8 cellular contexts compared by ENCODE assay signal in genomic region chr7:42911482-42912447, GRCh38. TPM values are rescaled to one million over a fixed set of nuclear protein-coding genes. Genes with fewer than 3 reads are reported as not detected.
DNase-seq lines count a peak whose midpoint lies in the region; ATAC-seq and TF ChIP-seq lines count a peak whose summit lies in the region.

TSS of gene C7orf25 (minus strand) at chr7:42912070. CDS start at chr7:42910900, 1,170 bp downstream.

- H3K36me3 ChIP-seq in DND-41 (ENCODE audit: insufficient read depth, low read length): peaks cover 22% of the 10 kb centered on the region
- peaks cover 7% of the 10 kb centered on the region; the same call in 1 of the 2 replicates for H3K36me3 ChIP-seq in GM23338 (ENCODE audit: insufficient read depth)
- no peaks in the 10 kb centered on the region for H3K36me3 ChIP-seq in fibroblast of lung (ENCODE audit: control insufficient read depth, insufficient read depth, low read length)

- H3K9me2 ChIP-seq in GM23338 (ENCODE audit: insufficient read depth): 0 out of 2 replicates have a peak, but pooled peaks cover 4% of the 10 kb centered on the region

- POLR2A ChIA-PET in naive thymus-derived CD8-positive, alpha-beta T cell (lab: Charles Lee): interaction anchor here (0.7 to 4.8 kb wide), 9 partner anchors 8 to 1578 kb away, joined by 3 to 30 read pairs (median 5); partner anchors contain the start of genes MRPL32 and PSMA2

- H3K27me3 ChIP-seq in DND-41 (ENCODE audit: insufficient read depth, low read length, poor library complexity) (no peaks in the 10 kb centered on the region), GM23338 (ENCODE audit: insufficient read depth) (no peaks in the 10 kb centered on the region), fibroblast of lung (ENCODE audit: control insufficient read depth, insufficient read depth, low read length) (no peaks in the 10 kb centered on the region)

- peaks cover 43% of the 10 kb centered on the region for H3K36me3 Mint-ChIP-seq in GM23338 (ENCODE audit: low read depth)
- peaks cover 29% of the 10 kb centered on the region for H3K36me3 Mint-ChIP-seq in activated T-helper 17 cell treated with anti-CD3 and anti-CD28 coated beads, Interleukin-2, amount 50 U/mL, for 72 hours (ENCODE audit: low read depth)
- peaks cover 0 to 17% (median 2%) of the 10 kb centered on the region in 3 donors for H3K36me3 Mint-ChIP-seq in naive thymus-derived CD8-positive, alpha-beta T cell

- H3K4me2 ChIP-seq in DND-41 (ENCODE audit: insufficient read depth, low read length): peak within 1 kb of the TSS; percentile 88
- H3K4me2 ChIP-seq in GM23338: peak within 1 kb of the TSS; percentile 79
- H3K4me2 ChIP-seq in fibroblast of lung (ENCODE audit: extremely low read depth, insufficient read depth, low read length): peak within 1 kb of the TSS; percentile 89

- ATAC-seq in DND-41 (ENCODE audit: insufficient read depth, low read depth) (peak; percentile 94), GM23338 (peak; percentile 89)
- peak; percentile 97 for ATAC-seq in activated T-helper 17 cell treated with anti-CD3 and anti-CD28 coated beads, Interleukin-2, amount 50 U/mL, for 72 hours (replicated peaks)
- ATAC-seq in naive thymus-derived CD8-positive, alpha-beta T cell: peak; percentile 88 to 93

- H3K27ac ChIP-seq in DND-41 (ENCODE audit: low read length): peak within 1 kb of the TSS; percentile 84
- peak within 1 kb of the TSS; percentile 90 for H3K27ac ChIP-seq in GM23338 (ENCODE audit: low read depth)
- H3K27ac ChIP-seq in fibroblast of lung (ENCODE audit: insufficient read depth, low read length): peak within 1 kb of the TSS; percentile 58

- H3K4me1 ChIP-seq in DND-41 (ENCODE audit: insufficient read depth, low read length) (peaks cover 41% of the 10 kb centered on the region), GM23338 (ENCODE audit: insufficient read depth) (peaks cover 18% of the 10 kb centered on the region), fibroblast of lung (ENCODE audit: control insufficient read depth, extremely low read depth, insufficient read depth, low read length) (peaks cover 7% of the 10 kb centered on the region)

- H3K4me3 ChIP-seq in DND-41 (ENCODE audit: low read depth in 1 of 2, low read length in 2 of 2) (peak within 1 kb of the TSS; percentile 54 to 70; a peak in 3 of 4 replicates), GM23338 (peak within 1 kb of the TSS; percentile 86), fibroblast of lung (replicated peaks in 1 of 4; ENCODE audit: control extremely low read depth in 1 of 4, insufficient read depth in 1 of 4, low read depth in 3 of 4, low read length in 4 of 4) (peak within 1 kb of the TSS; percentile 73 to 81 (median 79))

- H3K9ac ChIP-seq in DND-41 (ENCODE audit: low read depth, low read length): peak within 1 kb of the TSS; percentile 81
- H3K9ac ChIP-seq in fibroblast of lung (ENCODE audit: insufficient read depth, low read length): peak within 1 kb of the TSS; percentile 72

- H3K27me3 Mint-ChIP-seq in GM23338 (ENCODE audit: insufficient read depth, low read depth, poor library complexity): no peaks in the 10 kb centered on the region
- no peaks in the 10 kb centered on the region for H3K27me3 Mint-ChIP-seq in activated T-helper 17 cell treated with anti-CD3 and anti-CD28 coated beads, Interleukin-2, amount 50 U/mL, for 72 hours
- no peaks in the 10 kb centered on the region for H3K27me3 Mint-ChIP-seq in naive thymus-derived CD8-positive, alpha-beta T cell

- TF ChIP-seq CTCF in DND-41 (IDR thresholded peaks at IDR 0.05; ENCODE audit: borderline replicate concordance, extremely low read depth, low read length, poor library complexity, severe bottlenecking) (no peak), GM23338 (conservative IDR thresholded peaks at IDR 0.05; ENCODE audit: low read depth in 2 of 2) (no peak), fibroblast of lung (conservative IDR thresholded peaks at IDR 0.05 in 1 of 2, IDR thresholded peaks at IDR 0.05 in 1 of 2; ENCODE audit: low read depth in 1 of 2, low read length in 2 of 2) (no peak)

- DNase-seq in DND-41: peak; percentile 96
- DNase-seq in GM23338 (ENCODE audit: low spot score): peak; percentile 98
- peak; percentile 93 to 94 for DNase-seq in Kasumi-1 (lab: John Stamatoyannopoulos, UW)
- DNase-seq in RKO (ENCODE audit: low spot score): peak; percentile 92
- peak; percentile 91 to 92 for DNase-seq in fibroblast of lung (ENCODE audit: low read depth in 2 of 2)
- DNase-seq in naive thymus-derived CD8-positive, alpha-beta T cell: peak; percentile 93 to 97 (median 95)
- DNase-seq in stimulated activated naive CD4-positive, alpha-beta T cell (lab: John Stamatoyannopoulos, UW): peak; percentile 92 to 96 (median 94)

- no peaks in the 10 kb centered on the region for H3K9me3 ChIP-seq in DND-41 (ENCODE audit: insufficient read depth, low read length, severe bottlenecking)
- H3K9me3 ChIP-seq in fibroblast of lung (ENCODE audit: control insufficient read depth, insufficient read depth, low read depth, low read length): no peaks in the 10 kb centered on the region

- H3K9me3 Mint-ChIP-seq in GM23338: no peaks in the 10 kb centered on the region
- no peaks in the 10 kb centered on the region for H3K9me3 Mint-ChIP-seq in activated T-helper 17 cell treated with anti-CD3 and anti-CD28 coated beads, Interleukin-2, amount 50 U/mL, for 72 hours
- H3K9me3 Mint-ChIP-seq in naive thymus-derived CD8-positive, alpha-beta T cell: no peaks in the 10 kb centered on the region

- H3K79me2 ChIP-seq in DND-41 (ENCODE audit: insufficient read depth, low read length) (peaks cover 12% of the 10 kb centered on the region), GM23338 (replicated peaks; ENCODE audit: insufficient read depth) (peaks cover 13% of the 10 kb centered on the region), fibroblast of lung (ENCODE audit: control insufficient read depth, insufficient read depth, low read length) (peaks cover 7% of the 10 kb centered on the region)

- H4K20me1 ChIP-seq in DND-41 (ENCODE audit: insufficient read depth, low read length) (no peaks in the 10 kb centered on the region), GM23338 (replicated peaks; ENCODE audit: insufficient read depth) (no peaks in the 10 kb centered on the region), fibroblast of lung (ENCODE audit: control insufficient read depth, extremely low read depth, insufficient read depth, low read length) (no peaks in the 10 kb centered on the region)

- peaks cover 34% of the 10 kb centered on the region for H3K4me1 Mint-ChIP-seq in GM23338
- peaks cover 22% of the 10 kb centered on the region for H3K4me1 Mint-ChIP-seq in activated T-helper 17 cell treated with anti-CD3 and anti-CD28 coated beads, Interleukin-2, amount 50 U/mL, for 72 hours
- H3K4me1 Mint-ChIP-seq in naive thymus-derived CD8-positive, alpha-beta T cell: peaks cover 37 to 76% (median 58%) of the 10 kb centered on the region in 4 donors

- H3F3A ChIP-seq in GM23338 (replicated peaks; ENCODE audit: low read depth): peaks cover 13% of the 10 kb centered on the region; the same call in 1 of the 2 replicates

- H3K4me3 Mint-ChIP-seq in GM23338: peak within 1 kb of the TSS; percentile 92
- H3K4me3 Mint-ChIP-seq in activated T-helper 17 cell treated with anti-CD3 and anti-CD28 coated beads, Interleukin-2, amount 50 U/mL, for 72 hours: peak within 1 kb of the TSS; percentile 85
- peak within 1 kb of the TSS; percentile 84 to 97 (median 93) for H3K4me3 Mint-ChIP-seq in naive thymus-derived CD8-positive, alpha-beta T cell

- peak within 1 kb of the TSS; percentile 95 for H3K27ac Mint-ChIP-seq in GM23338
- H3K27ac Mint-ChIP-seq in activated T-helper 17 cell treated with anti-CD3 and anti-CD28 coated beads, Interleukin-2, amount 50 U/mL, for 72 hours: peak within 1 kb of the TSS; percentile 84
- H3K27ac Mint-ChIP-seq in naive thymus-derived CD8-positive, alpha-beta T cell: peak within 1 kb of the TSS; percentile 89 to 97 (median 95)

- peak within 1 kb of the TSS; percentile 95 for H2AFZ ChIP-seq in DND-41 (ENCODE audit: low read depth, low read length)
- H2AFZ ChIP-seq in GM23338: peak within 1 kb of the TSS; percentile 81; the same call in 1 of the 2 replicates
- peak within 1 kb of the TSS; percentile 88 for H2AFZ ChIP-seq in fibroblast of lung (ENCODE audit: low read length)

TF ChIP-seq in GM23338, 12 proteins besides CTCF, POLR2A, EP300 and RAD21 (continues in another document):
- TF ChIP-seq CREB1 (CRISPR knock-in tag; IDR thresholded peaks at IDR 0.05; ENCODE audit: low read depth) (peak; percentile 87), NANOG (IDR thresholded peaks at IDR 0.05; ENCODE audit: borderline replicate concordance) (no peak), ETS1 (IDR thresholded peaks at IDR 0.05) (peak; percentile 88)

RNA-seq across cellular contexts. Expression of gene C7orf25, which starts in this region (rescaled TPM):
- 7.1 and 8.7 TPM in 2 replicates for total RNA-seq in GM23338 (2014; rRNA removed; shearing (Covaris generic))
- polyA plus RNA-seq in GM23338 (2016; fragmentation: Nextera tagmentation; extraction: Ambion mirVana): 1.2 and 1.7 TPM in 2 replicates
- total RNA-seq in activated T-helper 17 cell treated with anti-CD3 and anti-CD28 coated beads, Interleukin-2, amount 50 U/mL, for 72 hours: 1 to 10 TPM; 2.4 to 3.9 TPM
- 5.9 and 8.8 TPM in 2 replicates for total RNA-seq in fibroblast of lung
- polyA plus RNA-seq in fibroblast of lung: 5.9 and 8.5 TPM in 2 replicates
- 5.7 and 6.1 TPM in 2 replicates for polyA plus RNA-seq in fibroblast of lung (2012)
- 0.85 and 1.1 TPM in 2 replicates for polyA minus RNA-seq in fibroblast of lung (ENCODE audit: low replicate concordance)
- total RNA-seq in naive thymus-derived CD8-positive, alpha-beta T cell: 1 to 10 TPM; 7.9 to 8.0 TPM
- polyA plus RNA-seq in naive thymus-derived CD8-positive, alpha-beta T cell: 1 to 10 TPM; 1.9 to 3.3 (median 3.0) TPM

Comparison
In these comparisons a context has a peak if more than half of its experiments do, and no peak if none do; other contexts are left out.
1. Peak in every context shown above with its lines: DNase-seq, ATAC-seq, H3K4me3 ChIP-seq and H3K27ac ChIP-seq.